Comparison of ENCODE assay signal across 12 cellular contexts in the genomic region with DNA sequence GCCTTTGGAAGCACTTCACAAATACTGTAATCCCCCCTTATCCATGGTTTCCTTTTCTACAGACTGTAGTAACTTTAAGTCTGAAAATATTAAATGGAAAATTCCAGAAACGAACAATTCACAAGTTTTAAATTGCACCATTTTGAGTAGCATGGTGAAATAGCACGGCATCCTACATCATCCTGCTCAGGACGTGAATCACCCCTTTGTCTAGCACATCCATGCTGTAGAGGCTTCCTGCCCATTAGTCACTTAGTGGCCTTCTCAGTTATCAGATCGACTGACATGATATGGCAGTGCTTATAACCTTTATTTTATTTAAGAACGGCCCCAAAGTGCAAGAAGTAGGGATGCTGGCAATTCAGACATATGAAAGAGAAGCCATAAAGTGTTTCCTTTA.
A peak's percentile ranks its signal among the peaks of the same experiment; 100 is the strongest.
DNase-seq lines count a peak whose midpoint lies in the region; TF ChIP-seq lines count a peak whose summit lies in the region.
"Had no signal": no experiment of that assay in that cellular context is flagged by ENCODE, and none has a peak within 500 bp of the region (broad histone marks: within the 10 kb centered on the region; RNA-seq: fewer than 3 reads in every experiment).

No MANE protein-coding gene starts in this region.

- H3K4me3 ChIP-seq in esophagus muscularis mucosa (no peak overlapping the region), vagina (no peak overlapping the region)
- H3K4me3 ChIP-seq: prostate gland had no signal

- TF ChIP-seq CTCF in esophagus muscularis mucosa (IDR thresholded peaks at IDR 0.05) (no peak), vagina (IDR thresholded peaks at IDR 0.05) (no peak)

- peaks cover 0 to 42% (median 28%) of the 10 kb centered on the region in 4 donors for H3K4me1 ChIP-seq in esophagus muscularis mucosa
- H3K4me1 ChIP-seq in vagina = no peaks in the 10 kb centered on the region
- H3K4me1 ChIP-seq: prostate gland had no signal

- peak overlapping the region; percentile 68 to 79 (median 74) for H3K27ac ChIP-seq in esophagus muscularis mucosa (replicated peaks in 1 of 4)
- H3K27ac ChIP-seq in vagina = no peak overlapping the region
- H3K27ac ChIP-seq: prostate gland had no signal

- no peaks in the 10 kb centered on the region for H3K9me3 ChIP-seq in esophagus muscularis mucosa
- H3K9me3 ChIP-seq in vagina = no peaks in the 10 kb centered on the region
- H3K9me3 ChIP-seq: prostate gland had no signal

- TF ChIP-seq EP300 in esophagus muscularis mucosa (IDR thresholded peaks at IDR 0.05) = no peak

- DNase-seq in GM04503 (ENCODE audit: low read depth) (peak; percentile 56), RPMI7951 (ENCODE audit: low read depth) (peak; percentile 87), esophagus muscularis mucosa (ENCODE audit: extremely low spot score) (peak; percentile 37), pons (ENCODE audit: low spot score) (peak; percentile 44), inferior parietal cortex (ENCODE audit: extremely low spot score) (no peak), vagina (ENCODE audit: extremely low spot score in 2 of 2) (no peak), cortex of kidney (lab: John Stamatoyannopoulos, UW) (no peak)
- DNase-seq: activated naive CD8-positive, alpha-beta T cell treated with anti-CD3 and anti-CD28 coated beads, Interleukin-2, amount 10 ng/mL, durations not matched to agents 7 days and 5 days; IMR-90; left ventricle myocardium superior; SHP77 treated with DMSO at 0.1 percent for 48 hours had no signal

- no peaks in the 10 kb centered on the region for H3K27me3 ChIP-seq in esophagus muscularis mucosa
- no peaks in the 10 kb centered on the region for H3K27me3 ChIP-seq in vagina

- no peak for TF ChIP-seq POLR2A in esophagus muscularis mucosa (IDR thresholded peaks at IDR 0.05; ENCODE audit: low read depth)
- no peak for TF ChIP-seq POLR2A in vagina (IDR thresholded peaks at IDR 0.05)

- 42% methylated on average over 5 of the region's 5 CpGs for WGBS in esophagus muscularis mucosa

- H3K36me3 ChIP-seq in esophagus muscularis mucosa (no peaks in the 10 kb centered on the region), vagina (no peaks in the 10 kb centered on the region)
- H3K36me3 ChIP-seq: prostate gland had no signal

- intact Hi-C loops in esophagus muscularis mucosa (cut with DNase I) = no loop called here
- intact Hi-C loops in vagina (cut with DNase I) = no loop called here

Comparison
In these comparisons a context has a peak if more than half of its experiments do, and no peak if none do; other contexts are left out.
1. DNase-seq: peak in GM04503 (single experiment), RPMI7951 (single experiment), esophagus muscularis mucosa (single experiment) and pons (single experiment); none in inferior parietal cortex (single experiment), vagina (0 of 2) and cortex of kidney (single experiment).